Comparison of ENCODE assay signal across 9 cellular contexts in the genomic region with DNA sequence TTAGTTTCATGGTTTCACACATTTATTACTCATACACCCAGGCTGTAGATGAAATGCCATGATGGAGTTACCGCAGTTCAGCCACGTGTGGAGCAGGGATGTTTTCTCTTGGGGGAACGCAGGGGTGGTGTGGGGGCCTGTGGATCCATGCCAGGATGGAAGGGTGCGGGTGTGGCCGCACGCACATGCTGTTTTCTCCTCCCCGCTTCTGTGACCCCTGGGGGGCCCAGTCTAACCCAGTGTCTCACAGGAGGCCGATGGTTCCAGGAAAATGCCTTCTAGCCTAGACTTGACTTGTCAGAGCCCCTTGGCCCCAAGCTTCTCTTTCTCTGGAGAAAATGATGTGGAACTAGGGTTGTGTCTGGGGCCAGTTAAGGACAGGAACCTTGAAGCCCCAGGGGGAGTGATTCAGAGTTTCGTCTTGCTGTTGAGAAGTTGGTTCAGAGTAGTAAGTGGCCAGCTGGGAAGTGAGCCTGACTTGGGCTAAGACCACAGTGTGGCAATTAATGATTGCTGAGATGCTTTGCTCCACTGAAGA.
DNase-seq lines count a peak whose midpoint lies in the region; ATAC-seq and TF ChIP-seq lines count a peak whose summit lies in the region.
"Had no signal": no experiment of that assay in that cellular context is flagged by ENCODE, and none has a peak within 500 bp of the region (broad histone marks: within the 10 kb centered on the region; RNA-seq: fewer than 3 reads in every experiment).

No MANE protein-coding gene starts in this region.

- H3K27me3 Mint-ChIP-seq in activated naive CD8-positive, alpha-beta T cell, result no peaks in the 10 kb centered on the region
- H3K27me3 Mint-ChIP-seq in osteocyte (ENCODE audit: unreplicated experiment) (no peaks in the 10 kb centered on the region), endothelial cell (ENCODE audit: unreplicated experiment) (peaks cover 3% of the 10 kb centered on the region)

- H3K4me1 Mint-ChIP-seq in activated naive CD8-positive, alpha-beta T cell (ENCODE audit: low read depth), result peaks cover 81% of the 10 kb centered on the region
- H3K4me1 Mint-ChIP-seq in osteocyte (ENCODE audit: unreplicated experiment) (peaks cover 83% of the 10 kb centered on the region), endothelial cell (ENCODE audit: unreplicated experiment) (peaks cover 30% of the 10 kb centered on the region)

- peak overlapping the region; percentile 42 for H3K4me3 Mint-ChIP-seq in activated naive CD8-positive, alpha-beta T cell
- no peak overlapping the region for H3K4me3 Mint-ChIP-seq in osteocyte (ENCODE audit: unreplicated experiment)
- no peak overlapping the region for H3K4me3 Mint-ChIP-seq in endothelial cell (ENCODE audit: unreplicated experiment)

- peak; percentile 18 for DNase-seq in NK-92 treated with Interleukin-12 subunit alpha and Interleukin-12 subunit beta, amount 100 ng/mL, for 24 hours (lab: John Stamatoyannopoulos, UW)
- DNase-seq in NK-92 (lab: John Stamatoyannopoulos, UW; ENCODE audit: unreplicated experiment) (no peak), osteocyte (ENCODE audit: extremely low spot score, unreplicated experiment) (no peak), endothelial cell (ENCODE audit: low spot score) (no peak), NCI-H69 (lab: John Stamatoyannopoulos, UW) (no peak), DMS114 treated with DMSO at 0.1 percent for 48 hours (lab: John Stamatoyannopoulos, UW; ENCODE audit: unreplicated experiment) (no peak)
- DNase-seq: cerebellar nuclear complex had no signal

- peaks cover 3% of the 10 kb centered on the region for H3K9me3 Mint-ChIP-seq in activated naive CD8-positive, alpha-beta T cell (ENCODE audit: low read depth)
- H3K9me3 Mint-ChIP-seq in osteocyte (ENCODE audit: unreplicated experiment) (peaks cover 3% of the 10 kb centered on the region), endothelial cell (ENCODE audit: unreplicated experiment) (no peaks in the 10 kb centered on the region)

- TF ChIP-seq CTCF in osteocyte (IDR thresholded peaks at IDR 0.05) (no peak), endothelial cell (IDR thresholded peaks at IDR 0.05; ENCODE audit: unreplicated experiment) (no peak)

- H3K27ac Mint-ChIP-seq in activated naive CD8-positive, alpha-beta T cell, result peak overlapping the region; percentile 85
- peak overlapping the region; percentile 90 for H3K27ac Mint-ChIP-seq in osteocyte (ENCODE audit: unreplicated experiment)
- no peak overlapping the region for H3K27ac Mint-ChIP-seq in endothelial cell (ENCODE audit: unreplicated experiment)

- ATAC-seq in HG03196 (IDR thresholded peaks at IDR 0.05; ENCODE audit: unreplicated experiment), result peak; percentile 70

- peaks cover 32% of the 10 kb centered on the region for H3K36me3 Mint-ChIP-seq in activated naive CD8-positive, alpha-beta T cell
- H3K36me3 Mint-ChIP-seq in osteocyte (ENCODE audit: unreplicated experiment) (no peaks in the 10 kb centered on the region), endothelial cell (ENCODE audit: low read depth, unreplicated experiment) (peaks cover 25% of the 10 kb centered on the region)
